19 cellular contexts compared by ENCODE assay signal in the genomic region with DNA sequence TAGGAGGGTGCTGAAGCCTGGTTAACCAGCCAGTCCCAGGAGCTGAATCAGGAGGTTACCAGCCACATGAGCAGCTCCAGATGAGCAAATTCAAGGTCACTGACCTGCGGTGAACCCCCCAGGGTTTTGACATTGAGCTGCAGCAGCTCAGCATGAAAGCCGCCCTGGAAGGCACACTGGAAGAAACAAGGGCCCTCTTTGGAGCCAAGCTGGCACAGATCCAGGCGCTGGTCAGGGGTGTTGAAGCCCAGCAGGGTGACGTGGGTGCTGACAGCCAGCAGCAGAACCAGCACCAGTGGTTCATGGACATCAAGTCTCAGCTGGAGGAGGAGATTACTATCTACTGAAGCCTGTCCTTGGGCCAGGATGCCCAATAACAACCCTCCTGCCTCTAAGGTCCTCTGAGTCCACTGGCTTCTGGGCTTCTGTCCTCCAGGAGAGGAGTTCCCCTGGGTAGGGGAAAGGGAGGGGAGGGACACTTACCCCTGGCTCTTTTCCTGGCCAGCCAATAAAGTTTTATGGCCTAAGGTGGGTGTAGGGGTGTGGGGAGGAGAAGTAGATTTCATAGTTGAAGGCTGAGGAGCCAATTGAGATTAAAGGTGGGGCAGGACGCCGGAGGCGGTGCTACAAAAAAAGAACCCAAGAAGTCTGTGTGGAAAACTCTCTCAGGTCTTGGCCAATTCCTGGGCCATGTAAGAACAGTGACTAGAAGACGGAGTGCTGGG. TPM values are rescaled to one million over a fixed set of nuclear protein-coding genes. Genes with fewer than 3 reads are reported as not detected.
DNase-seq lines count a peak whose midpoint lies in the region; ATAC-seq and TF ChIP-seq lines count a peak whose summit lies in the region.
"Had no signal": no experiment of that assay in that cellular context is flagged by ENCODE, and none has a peak within 500 bp of the region (broad histone marks: within the 10 kb centered on the region; RNA-seq: fewer than 3 reads in every experiment).

No MANE protein-coding gene starts in this region.

- H3K36me3 ChIP-seq in colonic mucosa (no peaks in the 10 kb centered on the region), thyroid gland (no peaks in the 10 kb centered on the region)
- H3K36me3 ChIP-seq: BLaER1 treated with 17β-estradiol and CSF1 and Interleukin-3, amounts not matched to agents 10 nM and 100 nM; spleen; thoracic aorta had no signal

- TF ChIP-seq CTCF in colonic mucosa (IDR thresholded peaks at IDR 0.05) (no peak), thyroid gland (IDR thresholded peaks at IDR 0.05) (no peak)

- 61 to 63% methylated on average over 7 of the region's 8 CpGs for WGBS in thyroid gland, 2 donors

- no peak overlapping the region for H3K9ac ChIP-seq in colonic mucosa (ENCODE audit: low read depth in 2 of 2, low read length in 2 of 2)
- H3K9ac ChIP-seq: BLaER1 treated with 17β-estradiol and CSF1 and Interleukin-3, amounts not matched to agents 10 nM and 100 nM had no signal

- H3K27me3 ChIP-seq in colonic mucosa: no peaks in the 10 kb centered on the region
- H3K27me3 ChIP-seq in thyroid gland: no peaks in the 10 kb centered on the region
- H3K27me3 ChIP-seq: BLaER1 treated with 17β-estradiol and CSF1 and Interleukin-3, amounts not matched to agents 10 nM and 100 nM; spleen had no signal

- peak; percentile 89 for ATAC-seq in left colon
- ATAC-seq: activated CD4-positive, CD25-positive, alpha-beta regulatory T cell treated with anti-CD3 and anti-CD28 coated beads, Interleukin-2, amount 50 U/mL, for 24 hours; activated CD8-positive, alpha-beta memory T cell treated with anti-CD3 and anti-CD28 coated beads, Interleukin-2, amount 10 ng/mL, durations not matched to agents 7 days and 5 days; GM23338 had no signal

- no peak overlapping the region for H3K4me3 ChIP-seq in colonic mucosa
- H3K4me3 ChIP-seq in thyroid gland (replicated peaks in 1 of 3): no peak overlapping the region
- H3K4me3 ChIP-seq: BLaER1 treated with 17β-estradiol and CSF1 and Interleukin-3, amounts not matched to agents 10 nM and 100 nM; GM23338; spleen; thoracic aorta had no signal

- no peak overlapping the region for H3K27ac ChIP-seq in colonic mucosa
- H3K27ac ChIP-seq in thyroid gland: no peak overlapping the region
- H3K27ac ChIP-seq: BLaER1 treated with 17β-estradiol and CSF1 and Interleukin-3, amounts not matched to agents 10 nM and 100 nM; spleen; thoracic aorta had no signal

- no peak for TF ChIP-seq POLR2A in thyroid gland (IDR thresholded peaks at IDR 0.05)

- DNase-seq in NCI-H146 treated with DMSO at 0.1 percent for 48 hours (lab: John Stamatoyannopoulos, UW; ENCODE audit: unreplicated experiment) (peak; percentile 45), colonic mucosa (peak; percentile 23), left colon (peak; percentile 26 to 31), thyroid gland (peak; percentile 73 to 77), NCI-H524 treated with DMSO at 0.1 percent for 48 hours (lab: John Stamatoyannopoulos, UW) (no peak), NCI-H1048 (lab: John Stamatoyannopoulos, UW) (no peak)
- DNase-seq in activated CD8-positive, alpha-beta memory T cell treated with anti-CD3 and anti-CD28 coated beads, Interleukin-2, amount 50 U/mL, for 4 hours: no peak
- DNase-seq: activated CD8-positive, alpha-beta memory T cell treated with anti-CD3 and anti-CD28 coated beads, Interleukin-2, amount 10 ng/mL, durations not matched to agents 7 days and 5 days; activated effector memory CD4-positive, alpha-beta T cell treated with anti-CD3 and anti-CD28 coated beads, Interleukin-2, amount 50 U/mL, for 16 hours; amniotic stem cell; NCI-H1694 treated with DMSO at 0.1 percent for 48 hours; NCI-H510A treated with DMSO at 0.1 percent for 48 hours; spleen had no signal

- H3K4me1 ChIP-seq in colonic mucosa (no peaks in the 10 kb centered on the region), thyroid gland (peaks cover 0 to 5% of the 10 kb centered on the region in 2 donors)
- H3K4me1 ChIP-seq: spleen had no signal

- H3K9me3 ChIP-seq in colonic mucosa: no peaks in the 10 kb centered on the region
- H3K9me3 ChIP-seq in thyroid gland: no peaks in the 10 kb centered on the region
- H3K9me3 ChIP-seq: thoracic aorta had no signal

- intact Hi-C loops in colonic mucosa (cut with DNase I): no loop called here
- intact Hi-C loops in left colon (cut with DNase I, micrococcal nuclease): no loop called here
- intact Hi-C loops in thyroid gland (cut with DNase I): no loop called here

RNA-seq across cellular contexts. Expression of gene ATOH7, which starts 29.4 kb away (rescaled TPM):
- under 1 TPM; 0.17 to 0.53 TPM for total RNA-seq in colonic mucosa
- total RNA-seq in left colon: under 1 TPM in 1 of 2 donors, not detected in 1; 0.22 TPM
- total RNA-seq in thyroid gland: not detected
- total RNA-seq: activated CD8-positive, alpha-beta memory T cell treated with anti-CD3 and anti-CD28 coated beads, Interleukin-2, amount 10 ng/mL, durations not matched to agents 7 days and 5 days; chondrocyte; osteocyte; spleen; thoracic aorta had no signal

Comparison
In these comparisons a context has a peak if more than half of its experiments do, and no peak if none do; other contexts are left out.
1. DNase-seq: peak in NCI-H146 treated with DMSO at 0.1 percent for 48 hours (single experiment), colonic mucosa (single experiment), left colon (2 of 2) and thyroid gland (2 of 2); none in activated CD8-positive, alpha-beta memory T cell treated with anti-CD3 and anti-CD28 coated beads, Interleukin-2, amount 50 U/mL, for 4 hours (single experiment), NCI-H524 treated with DMSO at 0.1 percent for 48 hours (single experiment) and NCI-H1048 (single experiment).